30 cellular contexts compared by ENCODE assay signal in genomic region chr20:61805781-61806180, GRCh38.
"Had no signal": no experiment of that assay in that cellular context is flagged by ENCODE, and none has a peak within 500 bp of the region (broad histone marks: within the 10 kb centered on the region; RNA-seq: fewer than 3 reads in every experiment).

No MANE protein-coding gene starts in this region.

- H3K4me3 Mint-ChIP-seq: activated CD4-positive, alpha-beta T cell treated with anti-CD3 and anti-CD28 coated beads for 36 hours; activated CD8-positive, alpha-beta T cell treated with anti-CD3 and anti-CD28 coated beads for 36 hours; activated naive CD8-positive, alpha-beta T cell treated with anti-CD3 and anti-CD28 coated beads, Interleukin-2, amount 50 U/mL, for 24 hours; T-helper 17 cell had no signal

- H3K27me3 ChIP-seq: ascending aorta, body of pancreas had no signal

- H3K9me3 ChIP-seq: ascending aorta, body of pancreas had no signal

- H3K36me3 ChIP-seq: ascending aorta had no signal

- H3K27ac ChIP-seq: ascending aorta, body of pancreas had no signal

- H3K4me1 ChIP-seq: ascending aorta had no signal

- ATAC-seq: activated CD4-positive, alpha-beta T cell treated with anti-CD3 and anti-CD28 coated beads for 36 hours; activated CD8-positive, alpha-beta T cell treated with anti-CD3 and anti-CD28 coated beads for 36 hours; activated naive CD8-positive, alpha-beta T cell treated with anti-CD3 and anti-CD28 coated beads, Interleukin-2, amount 50 U/mL, for 24 hours; body of pancreas; K562; Panc1; T-helper 17 cell had no signal

- H3K9me3 Mint-ChIP-seq: activated CD8-positive, alpha-beta T cell treated with anti-CD3 and anti-CD28 coated beads for 36 hours; activated naive CD8-positive, alpha-beta T cell treated with anti-CD3 and anti-CD28 coated beads, Interleukin-2, amount 50 U/mL, for 24 hours had no signal

- DNase-seq: activated CD4-positive, alpha-beta T cell treated with anti-CD3 and anti-CD28 coated beads for 36 hours; activated CD4-positive, alpha-beta T cell treated with anti-CD3 and anti-CD28 coated beads, Interleukin-2, amount 50 U/mL, for 1 hour; activated CD4-positive, CD25-positive, alpha-beta regulatory T cell; activated CD8-positive, alpha-beta memory T cell treated with anti-CD3 and anti-CD28 coated beads, Interleukin-2, amount 50 U/mL, for 48 hours; activated CD8-positive, alpha-beta T cell treated with anti-CD3 and anti-CD28 coated beads for 36 hours; activated naive CD4-positive, alpha-beta T cell treated with anti-CD3 and anti-CD28 coated beads, Interleukin-2, amount 50 U/mL, for 16 hours; activated naive CD8-positive, alpha-beta T cell treated with anti-CD3 and anti-CD28 coated beads, Interleukin-2, amount 50 U/mL, for 24 hours; activated T-cell treated with anti-CD3 and anti-CD28 coated beads, Interleukin-2, amount 50 U/mL, for 1 hour; amniotic stem cell; body of pancreas; central memory CD4-positive, alpha-beta T cell; Karpas-422; MM.1S; NCI-H1105; NCI-H1436; NCI-H1694 treated with DMSO at 0.1 percent for 48 hours; NCI-H2029 treated with DMSO at 0.1 percent for 48 hours; NCI-H345; NCI-H510A; NCI-H526 treated with DMSO at 0.1 percent for 48 hours; NCI-H82; NK-92 treated with Interleukin-12 subunit alpha and Interleukin-12 subunit beta, amount 100 ng/mL, for 24 hours; OCI-M1; RPMI8226; SHP77; T-helper 17 cell; T1000 had no signal

- H3K4me3 ChIP-seq: ascending aorta, body of pancreas, K562 had no signal

- H3K27ac Mint-ChIP-seq: activated CD4-positive, alpha-beta T cell treated with anti-CD3 and anti-CD28 coated beads for 36 hours; activated CD8-positive, alpha-beta T cell treated with anti-CD3 and anti-CD28 coated beads for 36 hours; activated naive CD8-positive, alpha-beta T cell treated with anti-CD3 and anti-CD28 coated beads, Interleukin-2, amount 50 U/mL, for 24 hours; T-helper 17 cell had no signal

- H3K4me1 Mint-ChIP-seq: activated CD4-positive, alpha-beta T cell treated with anti-CD3 and anti-CD28 coated beads for 36 hours; activated naive CD8-positive, alpha-beta T cell treated with anti-CD3 and anti-CD28 coated beads, Interleukin-2, amount 50 U/mL, for 24 hours had no signal
